24 cellular contexts compared by ENCODE assay signal in genomic region chr10:95315509-95315908, GRCh38. TPM values are rescaled to one million over a fixed set of nuclear protein-coding genes. Genes with fewer than 3 reads are reported as not detected.
A peak's percentile ranks its signal among the peaks of the same experiment; 100 is the strongest.
DNase-seq lines count a peak whose midpoint lies in the region; ATAC-seq, FAIRE-seq and TF ChIP-seq lines count a peak whose summit lies in the region.
"Had no signal": no experiment of that assay in that cellular context is flagged by ENCODE, and none has a peak within 500 bp of the region (broad histone marks: within the 10 kb centered on the region; RNA-seq: fewer than 3 reads in every experiment).

No MANE protein-coding gene starts in this region.

- H3K56ac ChIP-seq in IMR-90 (ENCODE audit: extremely low read depth, insufficient read depth, low read length) = no peak overlapping the region
- peak overlapping the region; percentile 56 for H3K56ac ChIP-seq in mesendoderm (ENCODE audit: low read length)

- H3K9me3 ChIP-seq in IMR-90 (ENCODE audit: control insufficient read depth, insufficient read depth, low read length) = no peaks in the 10 kb centered on the region
- no peaks in the 10 kb centered on the region for H3K9me3 ChIP-seq in SK-N-SH

- no peaks in the 10 kb centered on the region for H3F3A ChIP-seq in SK-N-SH (replicated peaks; ENCODE audit: insufficient read depth)

- TF ChIP-seq POLR2A in IMR-90 (IDR thresholded peaks at IDR 0.05; ENCODE audit: low read depth, low read length) = no peak

- ATAC-seq in IMR-90 (ENCODE audit: low read depth) = no peak
- no peak for ATAC-seq in HG02623 (IDR thresholded peaks at IDR 0.05; ENCODE audit: unreplicated experiment)

- no peaks in the 10 kb centered on the region for H3K9me2 ChIP-seq in SK-N-SH

- no peak overlapping the region for H3K18ac ChIP-seq in IMR-90 (ENCODE audit: low read depth, low read length)
- H3K18ac ChIP-seq in mesendoderm (ENCODE audit: low read length) = peak overlapping the region; percentile 88

- H4K20me1 ChIP-seq in IMR-90 (ENCODE audit: insufficient read depth, low read length) = no peaks in the 10 kb centered on the region
- no peaks in the 10 kb centered on the region for H4K20me1 ChIP-seq in SK-N-SH (ENCODE audit: insufficient read depth)

- CTCF ChIA-PET in IMR-90 (lab: Yijun Ruan, JAX) (interaction anchor here (1.0 kb wide), 1 partner anchor 48 kb away, joined by 4 read pairs; no protein-coding TSS in a partner anchor), SK-N-SH (lab: Yijun Ruan, JAX) (interaction anchor here (1.0 to 1.3 kb wide), 2 partner anchors 11 to 37 kb away, joined by 3 read pairs; no protein-coding TSS in a partner anchor)

- WGBS in IMR-90 (ENCODE audit: extremely low coverage in 2 of 2, insufficient read length in 1 of 2), 2 experiments = no CpG with 5 or more reads among the region's 2 CpGs
- 71% methylated on average over 2 of the region's 2 CpGs for WGBS in SK-N-SH (ENCODE audit: low lambda C conversion rate)
- WGBS in mesendoderm (ENCODE audit: extremely low coverage, insufficient coverage, low lambda C conversion rate) = no CpG with 5 or more reads among the region's 2 CpGs

- no peak for TF ChIP-seq CTCF in D721Med (IDR thresholded peaks at IDR 0.05; ENCODE audit: insufficient read depth, missing control alignments)
- no peak for TF ChIP-seq CTCF in IMR-90 (conservative IDR thresholded peaks at IDR 0.05; ENCODE audit: low read depth, low read length)
- no peak for TF ChIP-seq CTCF in SK-N-SH (IDR thresholded peaks at IDR 0.05)

- 0 out of 2 replicates have a peak, but pooled peaks cover 2% of the 10 kb centered on the region for H3K9me1 ChIP-seq in IMR-90 (ENCODE audit: insufficient read depth, low read length)

- no peak overlapping the region for H2BK5ac ChIP-seq in IMR-90 (ENCODE audit: low read depth, low read length, poor library complexity, severe bottlenecking)
- H2BK5ac ChIP-seq in mesendoderm (ENCODE audit: low read length) = peak overlapping the region; percentile 2

- peaks cover 3% of the 10 kb centered on the region; the same call in 1 of the 2 replicates for H3K27me3 ChIP-seq in IMR-90 (ENCODE audit: control insufficient read depth, insufficient read depth, low read length)
- no peaks in the 10 kb centered on the region for H3K27me3 ChIP-seq in SK-N-SH (ENCODE audit: insufficient read depth)
- no peaks in the 10 kb centered on the region for H3K27me3 ChIP-seq in mesendoderm (ENCODE audit: insufficient read depth, low read length, poor library complexity)

- H3K4ac ChIP-seq in IMR-90 (ENCODE audit: low read depth, low read length) (no peak overlapping the region), mesendoderm (ENCODE audit: low read depth, low read length) (no peak overlapping the region)

- H2BK20ac ChIP-seq in IMR-90 (ENCODE audit: low read depth, low read length) = no peak overlapping the region

- H3K4me3 ChIP-seq in IMR-90 (ENCODE audit: insufficient read depth, low read depth, low read length) = no peak overlapping the region
- H3K4me3 ChIP-seq in SK-N-SH (ENCODE audit: low read depth in 2 of 2, low read length in 1 of 2) = no peak overlapping the region
- H3K4me3 ChIP-seq in mesendoderm (ENCODE audit: low read length) = no peak overlapping the region
- H3K4me3 ChIP-seq: GM23248 had no signal

- H3K14ac ChIP-seq in IMR-90 (replicated peaks; ENCODE audit: low read depth, low read length) = peak overlapping the region; percentile 40; the same call in 1 of the 2 replicates

- no TSS peak for BruUV-seq in IMR-90 (replicated peaks; lab: Mats Ljungman, UMichigan)

- H3K9ac ChIP-seq in IMR-90 (ENCODE audit: low read depth, low read length) = no peak overlapping the region
- H3K9ac ChIP-seq in SK-N-SH = no peak overlapping the region
- H3K9ac ChIP-seq in mesendoderm (ENCODE audit: low read length) = no peak overlapping the region
- H3K9ac ChIP-seq: GM23248 had no signal

- in situ Hi-C loops in IMR-90 (cut with MboI; ENCODE audit: low sequenced_read_pairs) = no loop called here

- H3K79me1 ChIP-seq in IMR-90 (ENCODE audit: low read depth in 1 of 2, low read length in 2 of 2) = no peaks in the 10 kb centered on the region
- H3K79me1 ChIP-seq in mesendoderm (ENCODE audit: low read length) = no peaks in the 10 kb centered on the region

- H4K91ac ChIP-seq in IMR-90 (ENCODE audit: insufficient read depth, low read depth, low read length) = no peak overlapping the region

- dilution Hi-C loops in IMR-90 (cut with HindIII; ENCODE audit: low sequenced_read_pairs, unreplicated experiment) = no loop called here

- no peak overlapping the region for H4K5ac ChIP-seq in IMR-90 (ENCODE audit: low read depth, low read length)
- H4K5ac ChIP-seq in mesendoderm (ENCODE audit: low read length) = no peak overlapping the region

- no peak for TF ChIP-seq RAD21 in IMR-90 (IDR thresholded peaks at IDR 0.05; ENCODE audit: low read length)
- TF ChIP-seq RAD21 in SK-N-SH (IDR thresholded peaks at IDR 0.05; ENCODE audit: low read length) = no peak

- FAIRE-seq in D721Med (lab: Jason Lieb, UNC) = peak; percentile 98
- FAIRE-seq: GM19239 had no signal

- H3K23ac ChIP-seq in IMR-90 (ENCODE audit: low read depth, low read length) (0 out of 2 replicates have a peak overlapping the region, but pooled peaks have one; percentile 14), mesendoderm (ENCODE audit: low read length) (no peak overlapping the region)

- H3K4me2 ChIP-seq in IMR-90 (ENCODE audit: low read depth, low read length) (no peak overlapping the region), SK-N-SH (no peak overlapping the region), mesendoderm (ENCODE audit: low read length) (no peak overlapping the region)

- H3K4me1 ChIP-seq in IMR-90 (ENCODE audit: control insufficient read depth, insufficient read depth, low read length) (peaks cover 11% of the 10 kb centered on the region), SK-N-SH (ENCODE audit: control insufficient read depth in 1 of 2, insufficient read depth in 2 of 2, low read depth in 1 of 2, low read length in 1 of 2) (peaks cover 0 to 5% of the 10 kb centered on the region in 2 experiments; a peak in 1 of 4 replicates), mesendoderm (ENCODE audit: control insufficient read depth, low read depth, low read length) (peaks cover 23% of the 10 kb centered on the region)

- H3K36me3 ChIP-seq in IMR-90 (ENCODE audit: control insufficient read depth, insufficient read depth, low read length) (no peaks in the 10 kb centered on the region), SK-N-SH (replicated peaks in 1 of 2; ENCODE audit: control insufficient read depth in 1 of 2, insufficient read depth in 2 of 2, low read length in 1 of 2) (no peaks in the 10 kb centered on the region), mesendoderm (ENCODE audit: control insufficient read depth, insufficient read depth, low read length) (no peaks in the 10 kb centered on the region)

- H2AFZ ChIP-seq in IMR-90 (replicated peaks; ENCODE audit: low read length, poor library complexity) = no peak overlapping the region
- H2AFZ ChIP-seq in SK-N-SH (ENCODE audit: low read depth) = no peak overlapping the region
- H2AFZ ChIP-seq: GM23248 had no signal

- TF ChIP-seq EP300 in SK-N-SH (IDR thresholded peaks at IDR 0.05; ENCODE audit: borderline replicate concordance in 1 of 2, low read depth in 1 of 2, low read length in 1 of 2) = no peak

- DNase-seq in D721Med (ENCODE audit: insufficient read length, low spot score) = peak; percentile 47
- no peak for DNase-seq in IMR-90
- peak; percentile 41 for DNase-seq in SK-N-SH
- DNase-seq in mesendoderm = peak; percentile 89
- DNase-seq in NCI-H1092 (lab: John Stamatoyannopoulos, UW) = no peak
- no peak for DNase-seq in CD1c-positive myeloid dendritic cell (ENCODE audit: extremely low spot score)
- no peak for DNase-seq in activated effector memory CD4-positive, alpha-beta T cell treated with Interleukin-2 at 50 U/mL for 16 hours
- DNase-seq: ACHN; DMS153; GF-D8; GM23248; HCEC 1CT; MM.1S; NCI-H1105; NCI-H1694; NCI-H2081 treated with DMSO at 0.1 percent for 48 hours; NCI-H345; NCI-H526 treated with DMSO at 0.1 percent for 48 hours; NK-92 treated with Interleukin-12 subunit alpha and Interleukin-12 subunit beta, amount 100 ng/mL, for 24 hours; SHP77; T-helper 1 cell had no signal

- no peak overlapping the region for H2AK5ac ChIP-seq in IMR-90 (ENCODE audit: low read depth, low read length)
- H2AK5ac ChIP-seq in mesendoderm (ENCODE audit: low read length) = no peak overlapping the region

- H4K8ac ChIP-seq in IMR-90 (ENCODE audit: low read depth in 2 of 2, low read length in 2 of 2) (no peak overlapping the region), mesendoderm (ENCODE audit: low read depth, low read length) (no peak overlapping the region)

- intact Hi-C loops in IMR-90 (cut with micrococcal nuclease) = no loop called here

- H2BK15ac ChIP-seq in IMR-90 (ENCODE audit: low read depth, low read length) = no peak overlapping the region
- no peak overlapping the region for H2BK15ac ChIP-seq in mesendoderm (replicated peaks; ENCODE audit: low read depth)

- POLR2A ChIA-PET in IMR-90 (lab: Charles Lee; ENCODE audit: unreplicated experiment) = no interaction called here
- POLR2A ChIA-PET in SK-N-SH (lab: Yijun Ruan, JAX) = no interaction called here

- H2BK120ac ChIP-seq in IMR-90 (ENCODE audit: low read depth, low read length) = no peak overlapping the region; the same call in 1 of the 2 replicates
- H2BK120ac ChIP-seq in mesendoderm (ENCODE audit: low read depth, low read length) = no peak overlapping the region

- H2AK9ac ChIP-seq in IMR-90 (replicated peaks; ENCODE audit: low read depth, low read length, poor library complexity) = no peak overlapping the region

- no peaks in the 10 kb centered on the region for H3K79me2 ChIP-seq in SK-N-SH (ENCODE audit: insufficient read depth)
- H3K79me2 ChIP-seq in mesendoderm (ENCODE audit: control insufficient read depth, insufficient read depth, low read length) = no peaks in the 10 kb centered on the region

- H3K27ac ChIP-seq in IMR-90 (ENCODE audit: insufficient read depth, low read length) (no peak overlapping the region), SK-N-SH (ENCODE audit: low read depth in 2 of 2, low read length in 1 of 2) (no peak overlapping the region), mesendoderm (ENCODE audit: low read depth, low read length) (peak overlapping the region; percentile 74)
- H3K27ac ChIP-seq: C4-2B, GM23248 had no signal

TF ChIP-seq in IMR-90, 13 proteins besides CTCF, POLR2A, EP300 and RAD21 (continues in another document):
- TF ChIP-seq NFE2L2 (IDR thresholded peaks at IDR 0.05; ENCODE audit: low read depth, low read length) (no peak), MAZ (IDR thresholded peaks at IDR 0.05; ENCODE audit: borderline replicate concordance, low read depth, low read length) (no peak)

TF ChIP-seq in SK-N-SH, 30 proteins besides CTCF, POLR2A, EP300 and RAD21 (continues in another document):
- TF ChIP-seq SMC3 (IDR thresholded peaks at IDR 0.05; ENCODE audit: low read depth, low read length) (no peak), RCOR1 (IDR thresholded peaks at IDR 0.05; ENCODE audit: low read length) (peak; percentile 31; the same call in 1 of the 2 replicates)

RNA-seq across cellular contexts. Expression of gene PDLIM1, which starts 24.7 kb away (rescaled TPM):
- 27.5 and 30.1 TPM in 2 replicates for total RNA-seq in IMR-90 (2012; rRNA removed)
- polyA plus RNA-seq in IMR-90 (2012; rRNA removed) = 179 and 187 TPM in 2 replicates
- polyA plus RNA-seq in IMR-90 (2012; cell fraction: cytosol; rRNA removed) = 120 and 255 TPM in 2 replicates
- 44.1 and 131 TPM in 2 replicates for polyA plus RNA-seq in IMR-90 (2012; cell fraction: nucleus; rRNA removed; ENCODE audit: low replicate concordance)
- polyA plus RNA-seq in SK-N-SH (2012; rRNA removed) = 74.4 and 97.2 TPM in 2 replicates
- polyA plus RNA-seq in SK-N-SH (2012; cell fraction: cytosol; rRNA removed) = 89.3 and 96.8 TPM in 2 replicates
- polyA plus RNA-seq in SK-N-SH (2012; cell fraction: nucleus; rRNA removed) = 68.2 and 70.4 TPM in 2 replicates
- polyA plus RNA-seq in mesendoderm (2013, experiment 1 of 2) = 212 TPM
- polyA plus RNA-seq in mesendoderm (2013, experiment 2 of 2) = 220 TPM

Comparison
In these comparisons a context has a peak if more than half of its experiments do, and no peak if none do; other contexts are left out.
1. DNase-seq: peak in D721Med (single experiment), SK-N-SH (single experiment) and mesendoderm (single experiment); none in IMR-90 (single experiment), NCI-H1092 (single experiment), CD1c-positive myeloid dendritic cell (single experiment) and activated effector memory CD4-positive, alpha-beta T cell treated with Interleukin-2 at 50 U/mL for 16 hours (single experiment).